8 cellular contexts compared by ENCODE assay signal in genomic region chr2:138501427-138502252, GRCh38. TPM values are rescaled to one million over a fixed set of nuclear protein-coding genes. Genes with fewer than 3 reads are reported as not detected.
DNase-seq lines count a peak whose midpoint lies in the region; ATAC-seq and TF ChIP-seq lines count a peak whose summit lies in the region.

Gene SPOPL (plus strand): TSS chr2:138501770. CDS start chr2:138550217, 48,447 bp downstream.

- ATAC-seq in HG02610 (IDR thresholded peaks at IDR 0.05; ENCODE audit: unreplicated experiment): peak; percentile 81
- peak; percentile 99 for ATAC-seq in Right ventricle myocardium superior (ENCODE audit: poor library complexity)

- peak; percentile 73 for DNase-seq in NCI-H1105 (lab: John Stamatoyannopoulos, UW)
- DNase-seq in SW 1271 (lab: John Stamatoyannopoulos, UW): peak; percentile 59 to 83
- DNase-seq in activated naive CD8-positive, alpha-beta T cell treated with anti-CD3 and anti-CD28 coated beads, Interleukin-2, amount 50 U/mL, for 16 hours (ENCODE audit: low read depth, low spot score): peak; percentile 71
- DNase-seq in Right ventricle myocardium superior: peak; percentile 96
- peak; percentile 77 for DNase-seq in pons (ENCODE audit: low spot score)
- peak; percentile 95 for DNase-seq in transverse colon

- WGBS in transverse colon (ENCODE audit: low coverage in 1 of 2), 2 donors: 1% methylated on average over 54 of the region's 86 CpGs; no CpG with 5 or more reads in 1 of the 2 donors

- H3K9me3 ChIP-seq in transverse colon: no peaks in the 10 kb centered on the region

- TF ChIP-seq CTCF in GM12872 (IDR thresholded peaks at IDR 0.05; ENCODE audit: insufficient read depth, low read depth, low read length) (peak; percentile 13; the same call in 1 of the 3 replicates), transverse colon (IDR thresholded peaks at IDR 0.05) (peak in 4 of 5 experiments; percentile 14 to 50 (median 36))

- no peaks in the 10 kb centered on the region for H3K36me3 ChIP-seq in transverse colon

- peak within 1 kb of the TSS; percentile 80 to 93 (median 86) for H3K4me3 ChIP-seq in transverse colon

- H3K27me3 ChIP-seq in transverse colon: no peaks in the 10 kb centered on the region

- TF ChIP-seq POLR2A in transverse colon (IDR thresholded peaks at IDR 0.05): peak; percentile 52

- H3K27ac ChIP-seq in transverse colon: peak within 1 kb of the TSS; percentile 90 to 96 (median 94)

- peaks cover 16 to 52% (median 35%) of the 10 kb centered on the region in 4 donors for H3K4me1 ChIP-seq in transverse colon

- TF ChIP-seq EP300 in transverse colon (IDR thresholded peaks at IDR 0.05; ENCODE audit: low read depth): no peak

- in situ Hi-C loops in transverse colon (cut with MboI; ENCODE audit: low pct_ligation_motif_present in 1 of 4, low pct_unique_long_range_greater_than_20kb in 1 of 4, low sequenced_read_pairs in 3 of 4): no loop called here

- intact Hi-C loops in Right ventricle myocardium superior (cut with DNase I): loop anchor here (10.0 kb wide), 1 partner anchor 63 kb away; no protein-coding TSS in a partner anchor
- intact Hi-C loops in transverse colon (cut with DNase I; ENCODE audit: low total_unique reads): no loop called here

RNA-seq across cellular contexts. Expression of gene SPOPL, which starts in this region (rescaled TPM):
- total RNA-seq in Right ventricle myocardium superior: 12.9 TPM
- 1,000 to 10,000 TPM in 1 of 4 donors, 10 to 100 TPM in 3; 25.4 to 1,178 (median 36.7) TPM for total RNA-seq in transverse colon

Comparison
In these comparisons a context has a peak if more than half of its experiments do, and no peak if none do; other contexts are left out.
1. Peak in every context shown above with its lines: DNase-seq, ATAC-seq, H3K4me3 ChIP-seq and H3K27ac ChIP-seq.